In genomic region chr6:96826865-96827264, GRCh38 we compare ENCODE assay signal across 30 cellular contexts.
"Had no signal": no experiment of that assay in that cellular context is flagged by ENCODE, and none has a peak within 500 bp of the region (broad histone marks: within the 10 kb centered on the region; RNA-seq: fewer than 3 reads in every experiment).

No MANE protein-coding gene starts in this region.

- H3K4me2 ChIP-seq: neural progenitor cell had no signal

- H3K27ac Mint-ChIP-seq: mesothelial cell of epicardium; natural killer cell; nephron progenitor cell; neural progenitor cell; stimulated activated naive B cell treated with anti-CD40 and anti-IgM and Interleukin-4, amounts not matched to agents 10 μg/mL and 1 μg/mL and 100 μg/mL, for 72 hours had no signal

- H3K9ac ChIP-seq: neural progenitor cell had no signal

- H3K4me1 Mint-ChIP-seq: mesothelial cell of epicardium; naive B cell; natural killer cell; nephron progenitor cell; neural progenitor cell; stimulated activated naive B cell treated with anti-CD40 and anti-IgM and Interleukin-4, amounts not matched to agents 10 μg/mL and 1 μg/mL and 100 μg/mL, for 72 hours had no signal

- H3K27ac ChIP-seq: left ventricle myocardium inferior, neural progenitor cell, neutrophil, ovary, prostate gland, skin epidermis, stomach, testis, thyroid gland, transverse colon, upper lobe of left lung, vagina had no signal

- H3K4me3 ChIP-seq: left ventricle myocardium inferior, lung, neural progenitor cell, ovary, prostate gland, skin epidermis, stomach, testis, thyroid gland, transverse colon, upper lobe of left lung, vagina had no signal

- H2AFZ ChIP-seq: neural progenitor cell had no signal

- H3K27me3 ChIP-seq: neural progenitor cell, neutrophil, ovary, stomach, testis, thyroid gland, transverse colon, upper lobe of left lung, vagina had no signal

- H3K36me3 Mint-ChIP-seq: naive B cell; natural killer cell; stimulated activated naive B cell treated with anti-CD40 and anti-IgM and Interleukin-4, amounts not matched to agents 10 μg/mL and 1 μg/mL and 100 μg/mL, for 72 hours had no signal

- ATAC-seq: natural killer cell; right cardiac atrium; sciatic nerve; stimulated activated naive B cell treated with anti-CD40 and anti-IgM and Interleukin-4, amounts not matched to agents 10 μg/mL and 1 μg/mL and 100 μg/mL, for 72 hours; stimulated activated naive CD8-positive, alpha-beta T cell treated with anti-CD3 and anti-CD28 coated beads, Interleukin-15, Interleukin-2, amounts not matched to agents 100 U/mL and 50 U/mL, for 24 hours had no signal

- H3K36me3 ChIP-seq: left ventricle myocardium inferior, neural progenitor cell, neutrophil, ovary, prostate gland, stomach, thyroid gland, transverse colon, upper lobe of left lung, vagina had no signal

- H3K4me1 ChIP-seq: left ventricle myocardium inferior, prostate gland, stomach, testis, thyroid gland, transverse colon, upper lobe of left lung, vagina had no signal

- H3K9me3 ChIP-seq: left ventricle myocardium inferior, neutrophil, ovary, prostate gland, stomach, testis, thyroid gland, transverse colon, upper lobe of left lung, vagina had no signal

- DNase-seq: islet precursor cell; left ventricle myocardium inferior; mesendoderm; naive B cell; natural killer cell; nephron progenitor cell; occipital lobe; ovary; posterior cingulate gyrus; retina; right cardiac atrium; stimulated activated CD4-positive, alpha-beta T cell treated with anti-CD3 and anti-CD28 coated beads, Interleukin-12 subunit alpha, Interleukin-12 subunit beta, amount 100 ng/mL, for 4 hours; stimulated activated CD4-positive, alpha-beta T cell treated with anti-CD3 and anti-CD28 coated beads, Interleukin-15, amount 100 ng/mL, for 24 hours; stimulated activated CD4-positive, alpha-beta T cell treated with anti-CD3 and anti-CD28 coated beads, Interleukin-2, amount 100 ng/mL, for 24 hours; stimulated activated CD4-positive, alpha-beta T cell treated with anti-CD3 and anti-CD28 coated beads, Interleukin-4, amount 100 ng/mL, for 1 hour; stimulated activated naive B cell treated with anti-CD40 and anti-IgM and Interleukin-4, amounts not matched to agents 10 μg/mL and 1 μg/mL and 100 μg/mL, for 72 hours; stimulated activated naive CD8-positive, alpha-beta T cell treated with anti-CD3 and anti-CD28 coated beads, Interleukin-15, Interleukin-2, amounts not matched to agents 100 U/mL and 50 U/mL, for 24 hours; stomach; testis; thyroid gland; transverse colon; upper lobe of left lung had no signal

- H3K4me3 Mint-ChIP-seq: mesothelial cell of epicardium; naive B cell; natural killer cell; nephron progenitor cell; neural progenitor cell; stimulated activated naive B cell treated with anti-CD40 and anti-IgM and Interleukin-4, amounts not matched to agents 10 μg/mL and 1 μg/mL and 100 μg/mL, for 72 hours had no signal

- H3K9me3 Mint-ChIP-seq: mesothelial cell of epicardium; naive B cell; natural killer cell; nephron progenitor cell; neural progenitor cell; stimulated activated naive B cell treated with anti-CD40 and anti-IgM and Interleukin-4, amounts not matched to agents 10 μg/mL and 1 μg/mL and 100 μg/mL, for 72 hours had no signal
